16 cellular contexts compared by ENCODE assay signal in genomic region chr6:90892271-90892670, GRCh38.
DNase-seq lines count a peak whose midpoint lies in the region; ATAC-seq and TF ChIP-seq lines count a peak whose summit lies in the region.
"Had no signal": no experiment of that assay in that cellular context is flagged by ENCODE, and none has a peak within 500 bp of the region (broad histone marks: within the 10 kb centered on the region; RNA-seq: fewer than 3 reads in every experiment).

No MANE protein-coding gene starts in this region.

- peaks cover 5% of the 10 kb centered on the region for H3K4me1 ChIP-seq in foreskin keratinocyte
- H3K4me1 ChIP-seq: HAP-1, SJSA1 had no signal

- ATAC-seq in foreskin keratinocyte = no peak

- no peak overlapping the region for H3K27ac ChIP-seq in foreskin keratinocyte
- H3K27ac ChIP-seq: KMS-11, SJSA1 had no signal

- DNase-seq in DMS 273 (lab: John Stamatoyannopoulos, UW; ENCODE audit: unreplicated experiment) (peak; percentile 64), NAMALWA (ENCODE audit: low spot score) (peak; percentile 9), NCI-H524 (lab: John Stamatoyannopoulos, UW) (peak; percentile 74 to 78), foreskin keratinocyte (no peak), HT-29 (ENCODE audit: low spot score) (no peak), NCI-H2081 (lab: John Stamatoyannopoulos, UW) (no peak)
- no peak for DNase-seq in activated naive CD4-positive, alpha-beta T cell (lab: John Stamatoyannopoulos, UW)
- DNase-seq: DMS53, NCI-H1092 treated with DMSO at 0.1 percent for 48 hours, NCI-H187 treated with DMSO at 0.1 percent for 48 hours, NCI-H226, T-helper 1 cell, T1000 had no signal

- H3K27me3 ChIP-seq in foreskin keratinocyte = no peaks in the 10 kb centered on the region
- H3K27me3 ChIP-seq: SJSA1 had no signal

- peak; percentile 44 for TF ChIP-seq CTCF in foreskin keratinocyte (conservative IDR thresholded peaks at IDR 0.05)

Comparison
In these comparisons a context has a peak if more than half of its experiments do, and no peak if none do; other contexts are left out.
1. DNase-seq: peak in DMS 273 (single experiment), NAMALWA (single experiment) and NCI-H524 (2 of 2); none in foreskin keratinocyte (0 of 2), HT-29 (single experiment), NCI-H2081 (0 of 2) and activated naive CD4-positive, alpha-beta T cell (0 of 4).